Comparison of ENCODE assay signal across 21 cellular contexts in the genomic region with DNA sequence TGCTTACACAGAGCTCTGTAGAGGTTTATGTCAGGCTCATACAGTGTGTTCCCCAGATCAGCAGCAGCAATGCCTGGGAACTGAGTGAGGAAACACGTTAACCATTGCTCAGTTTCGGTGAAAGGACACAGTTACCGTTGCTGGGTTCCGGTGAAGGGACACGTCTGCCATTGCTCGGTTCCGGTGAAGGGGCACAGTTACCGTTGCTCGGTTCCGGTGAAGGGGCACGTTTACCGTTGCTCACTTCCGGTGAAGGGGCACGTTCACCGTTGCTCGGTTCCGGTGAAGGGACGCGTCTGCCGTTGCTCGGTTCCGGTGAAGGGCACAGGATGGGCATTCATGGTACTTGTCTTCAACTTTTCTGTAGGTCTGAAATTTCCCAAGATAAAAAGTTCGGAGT.
DNase-seq lines count a peak whose midpoint lies in the region; ATAC-seq and TF ChIP-seq lines count a peak whose summit lies in the region.
"Had no signal": no experiment of that assay in that cellular context is flagged by ENCODE, and none has a peak within 500 bp of the region (broad histone marks: within the 10 kb centered on the region; RNA-seq: fewer than 3 reads in every experiment).

No MANE protein-coding gene starts in this region.

- H3K9me3 ChIP-seq in OCI-LY7 (ENCODE audit: low read length), result no peaks in the 10 kb centered on the region
- H3K9me3 ChIP-seq in endodermal cell (ENCODE audit: control insufficient read depth, low read length), result no peaks in the 10 kb centered on the region
- no peaks in the 10 kb centered on the region for H3K9me3 ChIP-seq in prostate gland
- H3K9me3 ChIP-seq in WERI-Rb-1 (ENCODE audit: severe bottlenecking), result no peaks in the 10 kb centered on the region
- H3K9me3 ChIP-seq in naive thymus-derived CD4-positive, alpha-beta T cell (ENCODE audit: control insufficient read depth in 2 of 3, low read length in 3 of 3), result no peaks in the 10 kb centered on the region
- H3K9me3 ChIP-seq: heart left ventricle, mucosa of descending colon had no signal

- H3K27ac Mint-ChIP-seq in T-helper 1 cell treated with Interleukin-12 subunit alpha and Interleukin-12 subunit beta and Interleukin-4 antibody, amounts not matched to agents 30 μg/mL and 1 μg/mL, for 36 hours, result no peak overlapping the region
- H3K27ac Mint-ChIP-seq in endodermal cell (peak overlapping the region; percentile 22), Calu3 (ENCODE audit: unreplicated experiment) (no peak overlapping the region)
- no peak overlapping the region for H3K27ac Mint-ChIP-seq in naive thymus-derived CD4-positive, alpha-beta T cell
- H3K27ac Mint-ChIP-seq: dendritic cell treated with granulocyte-macrophage colony-stimulating factor and Interleukin-4, amounts not matched to agents 40 ng/mL and 50 ng/mL, for 4 days had no signal

- H3K4me1 ChIP-seq in OCI-LY7 (ENCODE audit: insufficient read depth, low read length, poor library complexity, severe bottlenecking) (no peaks in the 10 kb centered on the region), endodermal cell (ENCODE audit: control insufficient read depth, insufficient read depth, low read length) (peaks cover 9% of the 10 kb centered on the region), prostate gland (replicated peaks) (no peaks in the 10 kb centered on the region)
- H3K4me1 ChIP-seq in naive thymus-derived CD4-positive, alpha-beta T cell (ENCODE audit: control insufficient read depth in 2 of 2, insufficient read depth in 2 of 2, low read length in 2 of 2), result no peaks in the 10 kb centered on the region

- no peaks in the 10 kb centered on the region for H3K9me3 Mint-ChIP-seq in T-helper 1 cell treated with Interleukin-12 subunit alpha and Interleukin-12 subunit beta and Interleukin-4 antibody, amounts not matched to agents 30 μg/mL and 1 μg/mL, for 36 hours
- H3K9me3 Mint-ChIP-seq in endodermal cell (no peaks in the 10 kb centered on the region), Calu3 (ENCODE audit: low read depth, unreplicated experiment) (no peaks in the 10 kb centered on the region)
- H3K9me3 Mint-ChIP-seq in naive thymus-derived CD4-positive, alpha-beta T cell, result peaks cover 0 to 1% (median 0%) of the 10 kb centered on the region in 11 donors
- H3K9me3 Mint-ChIP-seq: dendritic cell treated with granulocyte-macrophage colony-stimulating factor and Interleukin-4, amounts not matched to agents 40 ng/mL and 50 ng/mL, for 4 days; HFFc6 had no signal

- no peaks in the 10 kb centered on the region for H3K36me3 ChIP-seq in OCI-LY7 (ENCODE audit: insufficient read depth, low read length)
- H3K36me3 ChIP-seq in endodermal cell (ENCODE audit: control insufficient read depth, insufficient read depth, low read length), result peaks cover 63% of the 10 kb centered on the region
- H3K36me3 ChIP-seq in prostate gland, result no peaks in the 10 kb centered on the region
- peaks cover 24% of the 10 kb centered on the region for H3K36me3 ChIP-seq in WERI-Rb-1
- no peaks in the 10 kb centered on the region for H3K36me3 ChIP-seq in naive thymus-derived CD4-positive, alpha-beta T cell (ENCODE audit: control insufficient read depth in 2 of 3, insufficient read depth in 3 of 3, low read length in 3 of 3)

- no peaks in the 10 kb centered on the region for H3K36me3 Mint-ChIP-seq in T-helper 1 cell treated with Interleukin-12 subunit alpha and Interleukin-12 subunit beta and Interleukin-4 antibody, amounts not matched to agents 30 μg/mL and 1 μg/mL, for 36 hours (ENCODE audit: low read depth)
- H3K36me3 Mint-ChIP-seq in endodermal cell (ENCODE audit: low read depth) (peaks cover 67% of the 10 kb centered on the region), Calu3 (ENCODE audit: insufficient read depth, unreplicated experiment) (peaks cover 4% of the 10 kb centered on the region)
- H3K36me3 Mint-ChIP-seq in naive thymus-derived CD4-positive, alpha-beta T cell, result no peaks in the 10 kb centered on the region
- H3K36me3 Mint-ChIP-seq: CD4-positive, CD25-positive, alpha-beta regulatory T cell had no signal

- DNase-seq in T-helper 1 cell, result no peak
- no peak for DNase-seq in OCI-LY7 (ENCODE audit: low spot score)
- DNase-seq in endodermal cell, result no peak
- no peak for DNase-seq in prostate gland (ENCODE audit: low spot score)
- DNase-seq in WERI-Rb-1, result no peak
- no peak for DNase-seq in Calu3
- no peak for DNase-seq in naive thymus-derived CD4-positive, alpha-beta T cell
- DNase-seq: CD4-positive, CD25-positive, alpha-beta regulatory T cell; DMS79; heart left ventricle; HFFc6; kidney glomerular epithelial cell; mucosa of descending colon; MV-4-11; NCI-H2029 treated with DMSO at 0.1 percent for 48 hours; NCI-H510A treated with DMSO at 0.1 percent for 48 hours; PC-3; stimulated activated CD4-positive, alpha-beta T cell treated with anti-CD3 and anti-CD28 coated beads, Interleukin-4, amount 100 ng/mL, for 4 hours had no signal

- no peak overlapping the region for H2AFZ ChIP-seq in OCI-LY7 (ENCODE audit: low read length)

- no peaks in the 10 kb centered on the region for H3K79me2 ChIP-seq in OCI-LY7 (ENCODE audit: insufficient read depth, low read depth, low read length)

- no peak for ATAC-seq in naive thymus-derived CD4-positive, alpha-beta T cell
- ATAC-seq: heart left ventricle, mucosa of descending colon, PC-3 had no signal

- H3K9me2 ChIP-seq in OCI-LY7 (ENCODE audit: insufficient read depth, low read length), result no peaks in the 10 kb centered on the region

- intact Hi-C loops in OCI-LY7 (cut with micrococcal nuclease; ENCODE audit: unreplicated experiment), result no loop called here
- intact Hi-C loops in prostate gland (cut with DNase I), result no loop called here
- intact Hi-C loops in Calu3 (cut with micrococcal nuclease; ENCODE audit: unreplicated experiment), result no loop called here
- intact Hi-C loops in naive thymus-derived CD4-positive, alpha-beta T cell (cut with micrococcal nuclease), result no loop called here

- H4K20me1 ChIP-seq in OCI-LY7 (ENCODE audit: insufficient read depth, low read length), result no peaks in the 10 kb centered on the region

- POLR2A ChIA-PET in OCI-LY7 (lab: Charles Lee), result no interaction called here
- POLR2A ChIA-PET in naive thymus-derived CD4-positive, alpha-beta T cell (lab: Charles Lee), result no interaction called here

- CTCF ChIA-PET in OCI-LY7 (lab: Charles Lee; ENCODE audit: unreplicated experiment) (no interaction called here), Calu3 (lab: Charles Lee) (no interaction called here)
- CTCF ChIA-PET in naive thymus-derived CD4-positive, alpha-beta T cell (lab: Charles Lee), result no interaction called here

- H3K4me1 Mint-ChIP-seq in T-helper 1 cell treated with Interleukin-12 subunit alpha and Interleukin-12 subunit beta and Interleukin-4 antibody, amounts not matched to agents 30 μg/mL and 1 μg/mL, for 36 hours (ENCODE audit: low read depth), result no peaks in the 10 kb centered on the region
- H3K4me1 Mint-ChIP-seq in endodermal cell, result peaks cover 25% of the 10 kb centered on the region
- no peaks in the 10 kb centered on the region for H3K4me1 Mint-ChIP-seq in Calu3 (ENCODE audit: low read depth, unreplicated experiment)
- no peaks in the 10 kb centered on the region for H3K4me1 Mint-ChIP-seq in naive thymus-derived CD4-positive, alpha-beta T cell
- H3K4me1 Mint-ChIP-seq: CD4-positive, CD25-positive, alpha-beta regulatory T cell had no signal

- H3K4me3 Mint-ChIP-seq in T-helper 1 cell treated with Interleukin-12 subunit alpha and Interleukin-12 subunit beta and Interleukin-4 antibody, amounts not matched to agents 30 μg/mL and 1 μg/mL, for 36 hours, result peak overlapping the region; percentile 17
- H3K4me3 Mint-ChIP-seq in endodermal cell, result no peak overlapping the region
- no peak overlapping the region for H3K4me3 Mint-ChIP-seq in Calu3 (ENCODE audit: low read depth, unreplicated experiment)
- H3K4me3 Mint-ChIP-seq in naive thymus-derived CD4-positive, alpha-beta T cell, result peak overlapping the region in 5 of 10 donors; percentile 16 to 71 (median 33)
- H3K4me3 Mint-ChIP-seq: CD4-positive, CD25-positive, alpha-beta regulatory T cell; dendritic cell treated with granulocyte-macrophage colony-stimulating factor and Interleukin-4, amounts not matched to agents 40 ng/mL and 50 ng/mL, for 4 days; HFFc6 had no signal

- peaks cover 15% of the 10 kb centered on the region for H3K27me3 Mint-ChIP-seq in T-helper 1 cell treated with Interleukin-12 subunit alpha and Interleukin-12 subunit beta and Interleukin-4 antibody, amounts not matched to agents 30 μg/mL and 1 μg/mL, for 36 hours (ENCODE audit: low read depth)
- H3K27me3 Mint-ChIP-seq in endodermal cell (ENCODE audit: insufficient read depth), result no peaks in the 10 kb centered on the region
- H3K27me3 Mint-ChIP-seq in Calu3 (ENCODE audit: unreplicated experiment), result peaks cover 14% of the 10 kb centered on the region
- H3K27me3 Mint-ChIP-seq in naive thymus-derived CD4-positive, alpha-beta T cell, result peaks cover 7 to 41% (median 21%) of the 10 kb centered on the region in 5 donors

- H3K4me2 ChIP-seq in OCI-LY7 (ENCODE audit: low read length), result peak overlapping the region; percentile 33; the same call in 1 of the 2 replicates

- H3K27me3 ChIP-seq in endodermal cell (ENCODE audit: control insufficient read depth, insufficient read depth, low read length, poor library complexity, severe bottlenecking), result no peaks in the 10 kb centered on the region
- H3K27me3 ChIP-seq in prostate gland (replicated peaks; ENCODE audit: insufficient read depth), result no peaks in the 10 kb centered on the region
- no peaks in the 10 kb centered on the region for H3K27me3 ChIP-seq in WERI-Rb-1 (ENCODE audit: insufficient read depth, low read depth, severe bottlenecking)
- no peaks in the 10 kb centered on the region for H3K27me3 ChIP-seq in naive thymus-derived CD4-positive, alpha-beta T cell (ENCODE audit: control insufficient read depth in 2 of 2, insufficient read depth in 2 of 2, low read length in 2 of 2)
- H3K27me3 ChIP-seq: heart left ventricle had no signal

- TF ChIP-seq CTCF in OCI-LY7 (conservative IDR thresholded peaks at IDR 0.05; ENCODE audit: low read length) (no peak), endodermal cell (conservative IDR thresholded peaks at IDR 0.05) (no peak), prostate gland (IDR thresholded peaks at IDR 0.05) (no peak), WERI-Rb-1 (IDR thresholded peaks at IDR 0.05; ENCODE audit: low read depth, low read length) (no peak), Calu3 (IDR thresholded peaks at IDR 0.05; ENCODE audit: unreplicated experiment) (no peak)

- no peak overlapping the region for H3K4me3 ChIP-seq in OCI-LY7 (ENCODE audit: low read depth, low read length, poor library complexity, severe bottlenecking)
- H3K4me3 ChIP-seq in endodermal cell (ENCODE audit: low read length), result no peak overlapping the region
- no peak overlapping the region for H3K4me3 ChIP-seq in prostate gland
- H3K4me3 ChIP-seq in WERI-Rb-1 (ENCODE audit: low read depth, low read length), result no peak overlapping the region
- no peak overlapping the region for H3K4me3 ChIP-seq in naive thymus-derived CD4-positive, alpha-beta T cell (ENCODE audit: low read length)
- H3K4me3 ChIP-seq: heart left ventricle, mucosa of descending colon had no signal

- H3K9ac ChIP-seq in endodermal cell (ENCODE audit: extremely low read depth, low read length, poor library complexity, severe bottlenecking), result no peak overlapping the region

- 89 to 91% methylated on average over 23 of the region's 23 CpGs for WGBS in endodermal cell (ENCODE audit: insufficient coverage in 1 of 2, insufficient read length in 1 of 2), 2 experiments
- WGBS in prostate gland, result 77% methylated on average over 23 of the region's 23 CpGs

- no TSS peak for BruUV-seq in OCI-LY7 (replicated peaks; lab: Mats Ljungman, UMichigan)
- BruUV-seq in Calu3 (replicated peaks; lab: Mats Ljungman, UMichigan), result no TSS peak

- no peak for TF ChIP-seq POLR2A in prostate gland (IDR thresholded peaks at IDR 0.05)

- no peak overlapping the region for H3K27ac ChIP-seq in OCI-LY7 (ENCODE audit: low read depth, low read length, poor library complexity, severe bottlenecking)
- no peak overlapping the region for H3K27ac ChIP-seq in endodermal cell (ENCODE audit: low read depth, low read length)
- peak overlapping the region; percentile 49 to 58 for H3K27ac ChIP-seq in prostate gland
- H3K27ac ChIP-seq in WERI-Rb-1, result no peak overlapping the region
- H3K27ac ChIP-seq in naive thymus-derived CD4-positive, alpha-beta T cell (ENCODE audit: low read depth, low read length), result no peak overlapping the region
- H3K27ac ChIP-seq: 22Rv1 had no signal

Comparison
In these comparisons a context has a peak if more than half of its experiments do, and no peak if none do; other contexts are left out.
1. H3K27ac ChIP-seq: peak in prostate gland (2 of 2); none in OCI-LY7 (single experiment), endodermal cell (single experiment), WERI-Rb-1 (single experiment) and naive thymus-derived CD4-positive, alpha-beta T cell (single experiment).